34 cellular contexts compared by ENCODE assay signal in the genomic region with DNA sequence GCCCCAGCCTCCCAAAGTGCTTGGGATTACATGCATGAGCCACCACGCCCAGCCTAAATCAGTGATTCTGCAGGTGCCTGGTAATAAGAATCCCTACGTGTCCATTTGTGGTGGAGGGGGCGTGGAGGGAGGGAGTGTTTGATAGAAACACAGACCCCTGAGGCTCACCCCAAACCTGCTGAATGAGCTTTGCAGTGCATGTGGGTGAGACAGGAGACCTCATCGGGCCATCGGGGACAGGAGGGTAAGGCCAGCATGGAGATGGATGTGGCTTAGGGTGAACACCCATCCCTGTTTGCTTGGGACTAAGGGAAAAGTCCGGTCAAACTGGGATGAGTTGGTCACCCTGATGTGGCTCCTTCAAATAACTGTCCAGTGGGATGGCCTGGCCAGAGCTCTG.
"Had no signal": no experiment of that assay in that cellular context is flagged by ENCODE, and none has a peak within 500 bp of the region (broad histone marks: within the 10 kb centered on the region; RNA-seq: fewer than 3 reads in every experiment).

No MANE protein-coding gene starts in this region.

- H3K4me3 ChIP-seq: esophagus muscularis mucosa, gastroesophageal sphincter had no signal

- H3K4me1 ChIP-seq: esophagus muscularis mucosa, gastroesophageal sphincter had no signal

- FAIRE-seq: astrocyte, bronchial epithelial cell, colon had no signal

- H3K4me3 Mint-ChIP-seq: activated B cell treated with CpG ODN at 0.5 μM for 24 hours; activated CD8-positive, alpha-beta T cell treated with anti-CD3 and anti-CD28 coated beads for 36 hours; activated naive CD8-positive, alpha-beta T cell; activated T-cell treated with anti-CD3 and anti-CD28 coated beads, Interleukin-2, amount 50 U/mL, for 4 hours; activated T-helper 17 cell treated with anti-CD3 and anti-CD28 coated beads, Interleukin-2, amount 50 U/mL, for 72 hours; effector memory CD8-positive, alpha-beta T cell; T-helper 17 cell; T-helper 2 cell treated with Interferon-gamma antibody and Interleukin-4, amounts not matched to agents 5 μg/mL and 100 μg/mL, for 36 hours had no signal

- DNase-seq: activated B cell treated with CpG ODN at 0.5 μM for 24 hours; activated CD4-positive, alpha-beta T cell treated with anti-CD3 and anti-CD28 coated beads for 48 hours; activated CD4-positive, alpha-beta T cell treated with anti-CD3 and anti-CD28 coated beads, Interleukin-2, amount 50 U/mL, for 1 hour; activated CD4-positive, alpha-beta T cell treated with anti-CD3 and anti-CD28 coated beads, Interleukin-2, amount 50 U/mL, for 48 hours; activated CD8-positive, alpha-beta memory T cell treated with anti-CD3 and anti-CD28 coated beads for 24 hours; activated CD8-positive, alpha-beta T cell treated with anti-CD3 and anti-CD28 coated beads for 36 hours; activated effector memory CD4-positive, alpha-beta T cell treated with Interleukin-2 at 50 U/mL for 16 hours; activated gamma-delta T cell treated with Interleukin-2 at 50 U/mL for 16 hours; activated naive CD4-positive, alpha-beta T cell treated with anti-CD3 and anti-CD28 coated beads, Interleukin-2, amount 50 U/mL, for 16 hours; activated naive CD4-positive, alpha-beta T cell treated with Interleukin-2 at 50 U/mL for 16 hours; activated T-cell treated with anti-CD3 and anti-CD28 coated beads, Interleukin-2, amount 50 U/mL, for 4 hours; amniotic stem cell; anterior cingulate cortex; brain microvascular endothelial cell; caudate nucleus; cortex of kidney; dermis blood vessel endothelial cell; effector CD4-positive, alpha-beta T cell; effector memory CD8-positive, alpha-beta T cell; erythroblast; foreskin melanocyte; T-helper 1 cell; T-helper 17 cell; T1000; WERI-Rb-1 had no signal

- H3K4me1 Mint-ChIP-seq: activated B cell treated with CpG ODN at 0.5 μM for 24 hours; activated T-helper 17 cell treated with anti-CD3 and anti-CD28 coated beads, Interleukin-2, amount 50 U/mL, for 72 hours; T-helper 17 cell had no signal

- H3K9me3 Mint-ChIP-seq: activated CD8-positive, alpha-beta T cell treated with anti-CD3 and anti-CD28 coated beads for 36 hours; activated T-helper 17 cell treated with anti-CD3 and anti-CD28 coated beads, Interleukin-2, amount 50 U/mL, for 72 hours; effector memory CD8-positive, alpha-beta T cell; T-helper 2 cell treated with Interferon-gamma antibody and Interleukin-4, amounts not matched to agents 5 μg/mL and 100 μg/mL, for 36 hours had no signal

- H3K27ac Mint-ChIP-seq: activated B cell treated with CpG ODN at 0.5 μM for 24 hours; activated CD8-positive, alpha-beta T cell treated with anti-CD3 and anti-CD28 coated beads for 36 hours; activated naive CD8-positive, alpha-beta T cell; activated T-helper 17 cell treated with anti-CD3 and anti-CD28 coated beads, Interleukin-2, amount 50 U/mL, for 72 hours; effector memory CD8-positive, alpha-beta T cell; T-helper 17 cell; T-helper 2 cell treated with Interferon-gamma antibody and Interleukin-4, amounts not matched to agents 5 μg/mL and 100 μg/mL, for 36 hours had no signal

- ATAC-seq: activated CD4-positive, CD25-positive, alpha-beta regulatory T cell treated with anti-CD3 and anti-CD28 coated beads, Interleukin-2, amount 50 U/mL, for 24 hours; activated CD8-positive, alpha-beta T cell treated with anti-CD3 and anti-CD28 coated beads for 36 hours; activated T-cell treated with anti-CD3 and anti-CD28 coated beads, Interleukin-2, amount 50 U/mL, for 4 hours; activated T-helper 17 cell treated with anti-CD3 and anti-CD28 coated beads, Interleukin-2, amount 50 U/mL, for 72 hours; effector memory CD8-positive, alpha-beta T cell; gastroesophageal sphincter; T-helper 17 cell had no signal

- H3K27ac ChIP-seq: brain microvascular endothelial cell, esophagus muscularis mucosa, gastroesophageal sphincter, WERI-Rb-1 had no signal

- H3K36me3 ChIP-seq: brain microvascular endothelial cell, esophagus muscularis mucosa, gastroesophageal sphincter, WERI-Rb-1 had no signal

- H3K36me3 Mint-ChIP-seq: activated naive CD8-positive, alpha-beta T cell had no signal
